1 cellular context compared by ENCODE assay signal in genomic region chrX:154366666-154367055, GRCh38.
TF ChIP-seq lines count a peak whose summit lies in the region.

No MANE protein-coding gene starts in this region.

TF ChIP-seq in endothelial cell of umbilical vein, 7 proteins besides CTCF, POLR2A, EP300 and RAD21 (continued from another document):
- TF ChIP-seq FOS (IDR thresholded peaks at IDR 0.05; ENCODE audit: borderline replicate concordance, insufficient read depth, low read length) (no peak), MYC (IDR thresholded peaks at IDR 0.05; ENCODE audit: low read depth, low read length) (no peak), EZH2 (IDR thresholded peaks at IDR 0.05; ENCODE audit: borderline replicate concordance, low read depth, low read length, severe bottlenecking) (no peak), JUN (IDR thresholded peaks at IDR 0.05; ENCODE audit: borderline replicate concordance, insufficient read depth, insufficient read length, low read depth) (no peak), GATA2 (IDR thresholded peaks at IDR 0.05; ENCODE audit: insufficient read depth, insufficient read length, low read depth, low read length) (no peak)
